11 cellular contexts compared by ENCODE assay signal in genomic region chr10:794382-794956, GRCh38.
A peak's percentile ranks its signal among the peaks of the same experiment; 100 is the strongest.
DNase-seq lines count a peak whose midpoint lies in the region; ATAC-seq and TF ChIP-seq lines count a peak whose summit lies in the region.
"Had no signal": no experiment of that assay in that cellular context is flagged by ENCODE, and none has a peak within 500 bp of the region (broad histone marks: within the 10 kb centered on the region; RNA-seq: fewer than 3 reads in every experiment).

No MANE protein-coding gene starts in this region.

- no peaks in the 10 kb centered on the region for H3K27me3 Mint-ChIP-seq in type B pancreatic cell

- H2AFZ ChIP-seq in mammary epithelial cell (ENCODE audit: low read depth, low read length): no peak overlapping the region
- H2AFZ ChIP-seq: parathyroid adenoma had no signal

- H3K4me2 ChIP-seq in mammary epithelial cell (ENCODE audit: insufficient read depth, low read depth, low read length): no peak overlapping the region

- H3K4me3 Mint-ChIP-seq in type B pancreatic cell: no peak overlapping the region

- H3K9me3 ChIP-seq in breast epithelium (peaks cover 7 to 8% of the 10 kb centered on the region in 2 donors), mammary epithelial cell (replicated peaks; ENCODE audit: insufficient read depth, low read length) (peaks cover 12% of the 10 kb centered on the region), cardiac muscle cell (ENCODE audit: low read depth) (no peaks in the 10 kb centered on the region)

- H3K27me3 ChIP-seq in breast epithelium: no peaks in the 10 kb centered on the region
- no peaks in the 10 kb centered on the region for H3K27me3 ChIP-seq in mammary epithelial cell (ENCODE audit: insufficient read depth, low read length)
- no peaks in the 10 kb centered on the region for H3K27me3 ChIP-seq in cardiac muscle cell
- H3K27me3 ChIP-seq: ascending aorta had no signal

- H3K4me1 ChIP-seq in breast epithelium (no peaks in the 10 kb centered on the region), mammary epithelial cell (ENCODE audit: insufficient read depth, low read length) (peaks cover 3% of the 10 kb centered on the region), cardiac muscle cell (ENCODE audit: low read depth) (no peaks in the 10 kb centered on the region)
- H3K4me1 ChIP-seq: ascending aorta had no signal

- dilution Hi-C loops in mammary epithelial cell (cut with HindIII; ENCODE audit: low sequenced_read_pairs): no loop called here

- intact Hi-C loops in breast epithelium (cut with DNase I; ENCODE audit: low total_unique reads) (no loop called here), mammary epithelial cell (cut with micrococcal nuclease) (no loop called here)

- no peak overlapping the region for H3K4me3 ChIP-seq in breast epithelium
- no peak overlapping the region for H3K4me3 ChIP-seq in mammary epithelial cell (replicated peaks in 1 of 3; ENCODE audit: insufficient read depth in 1 of 3, low read depth in 2 of 3, low read length in 3 of 3)
- no peak overlapping the region for H3K4me3 ChIP-seq in cardiac muscle cell
- H3K4me3 ChIP-seq: ascending aorta had no signal

- H3K79me2 ChIP-seq in mammary epithelial cell (ENCODE audit: insufficient read depth, low read length): no peaks in the 10 kb centered on the region
- H3K79me2 ChIP-seq: parathyroid adenoma had no signal

- peak in 2 of 3 donors; percentile 38 to 53 for TF ChIP-seq CTCF in breast epithelium (IDR thresholded peaks at IDR 0.05)
- peak in 1 of 2 donors; percentile 10 for TF ChIP-seq CTCF in mammary epithelial cell (conservative IDR thresholded peaks at IDR 0.05 in 1 of 2, IDR thresholded peaks at IDR 0.05 in 1 of 2; ENCODE audit: extremely low read depth in 1 of 2, insufficient read depth in 1 of 2, low read depth in 1 of 2, low read length in 2 of 2)
- TF ChIP-seq CTCF in cardiac muscle cell (IDR thresholded peaks at IDR 0.05; ENCODE audit: low read depth, low read length): peak; percentile 46
- TF ChIP-seq CTCF in type B pancreatic cell (conservative IDR thresholded peaks at IDR 0.05): peak; percentile 46

- CTCF ChIA-PET in mammary epithelial cell (lab: Charles Lee; ENCODE audit: low non-redundant PET): interaction anchor here (0.6 kb wide), 1 partner anchor 269 kb away, joined by 4 read pairs; no protein-coding TSS in a partner anchor

- H3K27ac Mint-ChIP-seq in type B pancreatic cell: no peak overlapping the region

- ATAC-seq in HG02970 (IDR thresholded peaks at IDR 0.05; ENCODE audit: low FRiP score, unreplicated experiment): no peak
- no peak for ATAC-seq in HG03442 (IDR thresholded peaks at IDR 0.05; ENCODE audit: unreplicated experiment)

- H3K27ac ChIP-seq in breast epithelium (no peak overlapping the region), mammary epithelial cell (ENCODE audit: insufficient read depth, low read depth, low read length) (no peak overlapping the region), cardiac muscle cell (no peak overlapping the region)
- H3K27ac ChIP-seq: ascending aorta, parathyroid adenoma had no signal

- H3K36me3 Mint-ChIP-seq in type B pancreatic cell: peaks cover 22% of the 10 kb centered on the region

- no TSS peak for BruUV-seq in mammary epithelial cell (replicated peaks; lab: Mats Ljungman, UMichigan)

- DNase-seq in breast epithelium (ENCODE audit: low spot score in 2 of 2) (no peak), mammary epithelial cell (no peak), RPMI7951 (ENCODE audit: low read depth) (peak; percentile 29), cardiac muscle cell (ENCODE audit: low read depth in 1 of 2, low spot score in 1 of 2) (peak in 1 of 2 donors; percentile 53), type B pancreatic cell (ENCODE audit: extremely low spot score, unreplicated experiment) (no peak), SW 1271 (lab: John Stamatoyannopoulos, UW) (no peak)
- DNase-seq: activated CD4-positive, CD25-positive, alpha-beta regulatory T cell treated with anti-CD3 and anti-CD28 coated beads, Interleukin-2, amount 50 U/mL, for 72 hours had no signal

- in situ Hi-C loops in mammary epithelial cell (cut with MboI; ENCODE audit: low sequenced_read_pairs in 2 of 2): loop anchor here (5.0 to 25.0 kb wide), 2 partner anchors 282 kb away; no protein-coding TSS in a partner anchor

- no peaks in the 10 kb centered on the region for H3K4me1 Mint-ChIP-seq in type B pancreatic cell (ENCODE audit: unreplicated experiment)

- no peaks in the 10 kb centered on the region for H4K20me1 ChIP-seq in mammary epithelial cell (ENCODE audit: insufficient read depth, low read length)

- H3K9ac ChIP-seq in mammary epithelial cell (ENCODE audit: insufficient read depth, low read length): no peak overlapping the region
- H3K9ac ChIP-seq: parathyroid adenoma had no signal

- no peak for TF ChIP-seq POLR2A in breast epithelium (IDR thresholded peaks at IDR 0.05)

- WGBS in mammary epithelial cell (ENCODE audit: low coverage, missing lambda C conversion rate): 85% methylated on average over 4 of the region's 7 CpGs

- H3K9me3 Mint-ChIP-seq in type B pancreatic cell: peaks cover 17% of the 10 kb centered on the region

- H3K36me3 ChIP-seq in breast epithelium (no peaks in the 10 kb centered on the region), mammary epithelial cell (ENCODE audit: insufficient read depth, low read length) (peaks cover 2% of the 10 kb centered on the region), cardiac muscle cell (no peaks in the 10 kb centered on the region)
- H3K36me3 ChIP-seq: ascending aorta had no signal
